In the genomic region with DNA sequence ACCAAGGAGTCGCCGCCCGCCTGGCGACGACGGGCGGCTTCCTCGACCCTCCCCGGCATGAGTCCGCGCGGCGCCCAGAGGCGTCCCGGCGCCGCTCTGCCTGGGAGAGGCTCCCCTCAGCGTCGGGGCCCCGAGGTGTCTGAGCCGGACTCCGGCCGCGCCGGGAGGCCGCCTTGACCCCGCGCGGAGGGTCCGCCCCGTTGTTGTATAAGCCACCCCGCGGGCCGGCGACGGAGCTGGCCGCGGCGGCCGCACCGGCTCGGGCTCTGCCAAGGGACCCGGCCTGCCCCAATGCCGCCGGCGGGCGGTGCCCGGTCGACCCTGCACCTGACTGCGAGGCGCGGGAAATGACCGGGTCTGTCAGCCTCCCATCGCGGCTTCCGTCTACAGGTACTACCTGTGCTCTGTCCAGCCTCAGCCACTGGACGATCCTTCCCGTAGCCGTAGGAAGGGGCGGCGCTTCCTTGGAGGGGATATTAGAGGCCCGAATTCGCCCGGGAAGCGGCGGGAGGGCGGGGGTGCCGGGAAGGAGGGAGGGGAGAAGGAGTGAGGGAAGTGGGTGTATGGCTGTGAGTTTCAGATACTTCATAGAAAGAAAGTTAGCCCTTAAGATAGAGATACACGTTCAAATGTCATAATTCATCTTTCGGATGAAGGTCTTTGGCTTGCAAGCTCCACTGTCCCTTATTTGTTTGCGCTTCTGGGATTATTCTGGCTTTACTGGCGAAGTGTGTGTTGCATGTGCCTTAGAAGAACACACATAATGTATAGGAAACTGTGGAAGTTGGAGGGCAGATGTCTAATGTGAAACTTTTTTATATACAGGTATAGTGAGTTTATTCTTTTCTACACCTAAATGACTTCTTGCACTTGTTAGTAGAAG, we compare ENCODE assay signal across 1 cellular context.
TF ChIP-seq lines count a peak whose summit lies in the region.

No MANE protein-coding gene starts in this region.

TF ChIP-seq in HepG2, 621 proteins besides CTCF, POLR2A, EP300 and RAD21 (continued from another document and continues in another):
- TF ChIP-seq KAT8 (CRISPR knock-in tag; IDR thresholded peaks at IDR 0.05) = no peak; the same call in 1 of the 2 replicates
- TF ChIP-seq, protein P1, sequence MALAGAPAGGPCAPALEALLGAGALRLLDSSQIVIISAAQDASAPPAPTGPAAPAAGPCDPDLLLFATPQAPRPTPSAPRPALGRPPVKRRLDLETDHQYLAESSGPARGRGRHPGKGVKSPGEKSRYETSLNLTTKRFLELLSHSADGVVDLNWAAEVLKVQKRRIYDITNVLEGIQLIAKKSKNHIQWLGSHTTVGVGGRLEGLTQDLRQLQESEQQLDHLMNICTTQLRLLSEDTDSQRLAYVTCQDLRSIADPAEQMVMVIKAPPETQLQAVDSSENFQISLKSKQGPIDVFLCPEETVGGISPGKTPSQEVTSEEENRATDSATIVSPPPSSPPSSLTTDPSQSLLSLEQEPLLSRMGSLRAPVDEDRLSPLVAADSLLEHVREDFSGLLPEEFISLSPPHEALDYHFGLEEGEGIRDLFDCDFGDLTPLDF (CRISPR knock-in tag; IDR thresholded peaks at IDR 0.05) = 0 out of 2 replicates have a peak, but pooled peaks have one; percentile 20
- TF ChIP-seq STAT5B (CRISPR knock-in tag; IDR thresholded peaks at IDR 0.05) = no peak
- no peak for TF ChIP-seq ZNF432 (CRISPR knock-in tag; IDR thresholded peaks at IDR 0.05; ENCODE audit: borderline replicate concordance)
- 0 out of 2 replicates have a peak, but pooled peaks have one; percentile 31 for TF ChIP-seq ZNF546 (CRISPR knock-in tag; conservative IDR thresholded peaks at IDR 0.05)
- TF ChIP-seq TBP (CRISPR knock-in tag; IDR thresholded peaks at IDR 0.05) = no peak
- no peak for TF ChIP-seq MED13 (CRISPR knock-in tag; IDR thresholded peaks at IDR 0.05)
- no peak for TF ChIP-seq HNF1A (IDR thresholded peaks at IDR 0.05; ENCODE audit: low read depth)
- peak; percentile 4; the same call in 1 of the 2 replicates for TF ChIP-seq HNF1A (CRISPR knock-in tag; IDR thresholded peaks at IDR 0.05; ENCODE audit: borderline replicate concordance)
- no peak for TF ChIP-seq ZNF382 (CRISPR knock-in tag; IDR thresholded peaks at IDR 0.05; ENCODE audit: borderline replicate concordance)
- no peak for TF ChIP-seq DMTF1 (CRISPR knock-in tag; IDR thresholded peaks at IDR 0.05)
- TF ChIP-seq ZNF746 (CRISPR knock-in tag; IDR thresholded peaks at IDR 0.05) = no peak
- TF ChIP-seq ATAD3A (CRISPR knock-in tag; IDR thresholded peaks at IDR 0.05) = no peak
- no peak for TF ChIP-seq KLF16 (CRISPR knock-in tag; IDR thresholded peaks at IDR 0.05)
- TF ChIP-seq ZNF275 (CRISPR knock-in tag; IDR thresholded peaks at IDR 0.05; ENCODE audit: borderline replicate concordance) = no peak
- TF ChIP-seq, protein P2, sequence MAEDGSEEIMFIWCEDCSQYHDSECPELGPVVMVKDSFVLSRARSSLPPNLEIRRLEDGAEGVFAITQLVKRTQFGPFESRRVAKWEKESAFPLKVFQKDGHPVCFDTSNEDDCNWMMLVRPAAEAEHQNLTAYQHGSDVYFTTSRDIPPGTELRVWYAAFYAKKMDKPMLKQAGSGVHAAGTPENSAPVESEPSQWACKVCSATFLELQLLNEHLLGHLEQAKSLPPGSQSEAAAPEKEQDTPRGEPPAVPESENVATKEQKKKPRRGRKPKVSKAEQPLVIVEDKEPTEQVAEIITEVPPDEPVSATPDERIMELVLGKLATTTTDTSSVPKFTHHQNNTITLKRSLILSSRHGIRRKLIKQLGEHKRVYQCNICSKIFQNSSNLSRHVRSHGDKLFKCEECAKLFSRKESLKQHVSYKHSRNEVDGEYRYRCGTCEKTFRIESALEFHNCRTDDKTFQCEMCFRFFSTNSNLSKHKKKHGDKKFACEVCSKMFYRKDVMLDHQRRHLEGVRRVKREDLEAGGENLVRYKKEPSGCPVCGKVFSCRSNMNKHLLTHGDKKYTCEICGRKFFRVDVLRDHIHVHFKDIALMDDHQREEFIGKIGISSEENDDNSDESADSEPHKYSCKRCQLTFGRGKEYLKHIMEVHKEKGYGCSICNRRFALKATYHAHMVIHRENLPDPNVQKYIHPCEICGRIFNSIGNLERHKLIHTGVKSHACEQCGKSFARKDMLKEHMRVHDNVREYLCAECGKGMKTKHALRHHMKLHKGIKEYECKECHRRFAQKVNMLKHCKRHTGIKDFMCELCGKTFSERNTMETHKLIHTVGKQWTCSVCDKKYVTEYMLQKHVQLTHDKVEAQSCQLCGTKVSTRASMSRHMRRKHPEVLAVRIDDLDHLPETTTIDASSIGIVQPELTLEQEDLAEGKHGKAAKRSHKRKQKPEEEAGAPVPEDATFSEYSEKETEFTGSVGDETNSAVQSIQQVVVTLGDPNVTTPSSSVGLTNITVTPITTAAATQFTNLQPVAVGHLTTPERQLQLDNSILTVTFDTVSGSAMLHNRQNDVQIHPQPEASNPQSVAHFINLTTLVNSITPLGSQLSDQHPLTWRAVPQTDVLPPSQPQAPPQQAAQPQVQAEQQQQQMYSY (CRISPR knock-in tag; IDR thresholded peaks at IDR 0.05) = no peak
- TF ChIP-seq ZNF230 (CRISPR knock-in tag; IDR thresholded peaks at IDR 0.05) = no peak
- TF ChIP-seq SP140L (CRISPR knock-in tag; IDR thresholded peaks at IDR 0.05; ENCODE audit: borderline replicate concordance) = no peak
- no peak for TF ChIP-seq GPN1 (CRISPR knock-in tag; IDR thresholded peaks at IDR 0.05; ENCODE audit: borderline replicate concordance)
- no peak for TF ChIP-seq ZBTB33 (CRISPR knock-in tag; IDR thresholded peaks at IDR 0.05)
- TF ChIP-seq, protein P3, sequence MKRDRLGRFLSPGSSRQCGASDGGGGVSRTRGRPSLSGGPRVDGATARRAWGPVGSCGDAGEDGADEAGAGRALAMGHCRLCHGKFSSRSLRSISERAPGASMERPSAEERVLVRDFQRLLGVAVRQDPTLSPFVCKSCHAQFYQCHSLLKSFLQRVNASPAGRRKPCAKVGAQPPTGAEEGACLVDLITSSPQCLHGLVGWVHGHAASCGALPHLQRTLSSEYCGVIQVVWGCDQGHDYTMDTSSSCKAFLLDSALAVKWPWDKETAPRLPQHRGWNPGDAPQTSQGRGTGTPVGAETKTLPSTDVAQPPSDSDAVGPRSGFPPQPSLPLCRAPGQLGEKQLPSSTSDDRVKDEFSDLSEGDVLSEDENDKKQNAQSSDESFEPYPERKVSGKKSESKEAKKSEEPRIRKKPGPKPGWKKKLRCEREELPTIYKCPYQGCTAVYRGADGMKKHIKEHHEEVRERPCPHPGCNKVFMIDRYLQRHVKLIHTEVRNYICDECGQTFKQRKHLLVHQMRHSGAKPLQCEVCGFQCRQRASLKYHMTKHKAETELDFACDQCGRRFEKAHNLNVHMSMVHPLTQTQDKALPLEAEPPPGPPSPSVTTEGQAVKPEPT (CRISPR knock-in tag; IDR thresholded peaks at IDR 0.05; ENCODE audit: low read depth) = no peak
- TF ChIP-seq FUBP1 (CRISPR knock-in tag; IDR thresholded peaks at IDR 0.05; ENCODE audit: borderline replicate concordance) = no peak
